ENCODE assay signal across 18 cellular contexts in the genomic region with DNA sequence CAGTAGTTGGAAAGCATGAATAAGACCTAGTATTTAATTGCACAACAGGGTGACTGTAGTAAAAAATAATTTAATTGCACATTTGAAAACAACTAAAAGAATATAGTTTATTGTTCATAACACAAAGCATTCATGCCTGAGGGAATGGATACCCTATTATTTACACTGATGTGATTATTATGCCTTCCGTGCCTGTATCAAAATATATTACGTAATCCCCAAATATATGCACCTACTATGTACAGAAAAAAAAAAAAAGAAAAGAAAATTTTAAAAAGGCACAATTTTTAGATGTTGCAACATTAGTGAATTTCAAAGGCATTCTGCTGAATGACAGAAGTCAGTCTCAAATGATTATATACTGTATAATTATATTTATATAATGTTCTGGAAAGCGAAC.
DNase-seq lines count a peak whose midpoint lies in the region; ATAC-seq and TF ChIP-seq lines count a peak whose summit lies in the region.
"Had no signal": no experiment of that assay in that cellular context is flagged by ENCODE, and none has a peak within 500 bp of the region (broad histone marks: within the 10 kb centered on the region; RNA-seq: fewer than 3 reads in every experiment).

No MANE protein-coding gene starts in this region.

- H3K27ac Mint-ChIP-seq in glutamatergic neuron (ENCODE audit: unreplicated experiment), result no peak overlapping the region
- H3K27ac Mint-ChIP-seq: CD14-positive monocyte; CD4-positive, alpha-beta memory T cell; GM23338; HFFc6; IgD-negative memory B cell had no signal

- TF ChIP-seq CTCF in VCaP (conservative IDR thresholded peaks at IDR 0.05) (no peak), glutamatergic neuron (IDR thresholded peaks at IDR 0.05; ENCODE audit: partially characterized antibody, unreplicated experiment) (no peak)

- H3K27me3 Mint-ChIP-seq in glutamatergic neuron (ENCODE audit: unreplicated experiment), result peaks cover 3% of the 10 kb centered on the region
- H3K27me3 Mint-ChIP-seq: CD4-positive, alpha-beta memory T cell; IgD-negative memory B cell had no signal

- DNase-seq in COR-L47 (lab: John Stamatoyannopoulos, UW) (peak; percentile 42), NCI-H1417 treated with DMSO at 0.1 percent for 48 hours (lab: John Stamatoyannopoulos, UW) (peak; percentile 43), glutamatergic neuron (no peak), HT-29 (ENCODE audit: low spot score) (no peak)
- DNase-seq: 8988T; Calu3; CD4-positive, alpha-beta memory T cell; DMS79 treated with DMSO at 0.1 percent for 48 hours; GF-D8; HCEC 1CT; HFFc6 had no signal

- H3K4me1 Mint-ChIP-seq in glutamatergic neuron (ENCODE audit: low read depth, unreplicated experiment), result peaks cover 17% of the 10 kb centered on the region
- H3K4me1 Mint-ChIP-seq: CD14-positive monocyte; CD4-positive, alpha-beta memory T cell; GM23338 had no signal

- peak overlapping the region; percentile 7 for H3K4me3 Mint-ChIP-seq in glutamatergic neuron (ENCODE audit: unreplicated experiment)
- H3K4me3 Mint-ChIP-seq: CD14-positive monocyte; CD4-positive, alpha-beta memory T cell; GM23338; HFFc6; IgD-negative memory B cell had no signal

- ATAC-seq in HG02885 (IDR thresholded peaks at IDR 0.05; ENCODE audit: poor library complexity, unreplicated experiment) (no peak), HG03045 (IDR thresholded peaks at IDR 0.05; ENCODE audit: unreplicated experiment) (no peak)
- ATAC-seq: GM23338 had no signal

- peaks cover 5% of the 10 kb centered on the region for H3K9me3 Mint-ChIP-seq in glutamatergic neuron (ENCODE audit: unreplicated experiment)
- H3K9me3 Mint-ChIP-seq: GM23338 had no signal

- no peaks in the 10 kb centered on the region for H3K36me3 Mint-ChIP-seq in glutamatergic neuron (ENCODE audit: unreplicated experiment)
- H3K36me3 Mint-ChIP-seq: CD14-positive monocyte; CD4-positive, alpha-beta memory T cell; IgD-negative memory B cell had no signal

- H3K27ac ChIP-seq in VCaP, result peak overlapping the region; percentile 52; the same call in 1 of the 2 replicates
- H3K27ac ChIP-seq: BLaER1 had no signal

Comparison
In these comparisons a context has a peak if more than half of its experiments do, and no peak if none do; other contexts are left out.
1. DNase-seq: peak in COR-L47 (single experiment) and NCI-H1417 treated with DMSO at 0.1 percent for 48 hours (single experiment); none in glutamatergic neuron (single experiment) and HT-29 (single experiment).